In genomic region chr15:66043264-66043663, GRCh38 we compare ENCODE assay signal across 19 cellular contexts.
DNase-seq lines count a peak whose midpoint lies in the region; ATAC-seq and TF ChIP-seq lines count a peak whose summit lies in the region.
"Had no signal": no experiment of that assay in that cellular context is flagged by ENCODE, and none has a peak within 500 bp of the region (broad histone marks: within the 10 kb centered on the region; RNA-seq: fewer than 3 reads in every experiment).

No MANE protein-coding gene starts in this region.

- no peak overlapping the region for H3K4me3 ChIP-seq in Caco-2 (ENCODE audit: low read depth, low read length)
- no peak overlapping the region for H3K4me3 ChIP-seq in HUES64 (ENCODE audit: low read length)
- no peak overlapping the region for H3K4me3 ChIP-seq in endodermal cell (ENCODE audit: low read length)
- no peak overlapping the region for H3K4me3 ChIP-seq in lower lobe of right lung
- H3K4me3 ChIP-seq: gastrocnemius medialis, left lung, testis had no signal

- H3K9ac ChIP-seq in HUES64 (ENCODE audit: low read depth, low read length) (no peak overlapping the region), endodermal cell (ENCODE audit: extremely low read depth, low read length, poor library complexity, severe bottlenecking) (no peak overlapping the region)

- no peak for ATAC-seq in omental fat pad (ENCODE audit: low FRiP score)
- no peak for ATAC-seq in lower lobe of right lung
- ATAC-seq in GM18505 (IDR thresholded peaks at IDR 0.05; ENCODE audit: unreplicated experiment): no peak
- ATAC-seq: gastrocnemius medialis, left lung had no signal

- H3K4me1 Mint-ChIP-seq in Caco-2 (ENCODE audit: low read depth, unreplicated experiment): peaks cover 6% of the 10 kb centered on the region
- peaks cover 4% of the 10 kb centered on the region for H3K4me1 Mint-ChIP-seq in endodermal cell

- H3K9me3 Mint-ChIP-seq in Caco-2 (ENCODE audit: unreplicated experiment): no peaks in the 10 kb centered on the region
- peaks cover 1% of the 10 kb centered on the region for H3K9me3 Mint-ChIP-seq in endodermal cell

- CTCF ChIA-PET in Caco-2 (lab: Charles Lee): no interaction called here

- no peaks in the 10 kb centered on the region for H3K36me3 Mint-ChIP-seq in Caco-2 (ENCODE audit: insufficient read depth, unreplicated experiment)
- no peaks in the 10 kb centered on the region for H3K36me3 Mint-ChIP-seq in endodermal cell (ENCODE audit: low read depth)

- POLR2A ChIA-PET in Caco-2 (lab: Charles Lee): no interaction called here

- H3K9me3 ChIP-seq in Caco-2 (no peaks in the 10 kb centered on the region), HUES64 (ENCODE audit: insufficient read depth, low read depth, low read length) (no peaks in the 10 kb centered on the region), endodermal cell (ENCODE audit: control insufficient read depth, low read length) (no peaks in the 10 kb centered on the region), lower lobe of right lung (no peaks in the 10 kb centered on the region)
- H3K9me3 ChIP-seq: gastrocnemius medialis, left lung, testis had no signal

- H3K36me3 ChIP-seq in Caco-2 (ENCODE audit: control insufficient read depth, insufficient read depth, low read length) (no peaks in the 10 kb centered on the region), HUES64 (ENCODE audit: insufficient read depth, low read length) (no peaks in the 10 kb centered on the region), endodermal cell (ENCODE audit: control insufficient read depth, insufficient read depth, low read length) (no peaks in the 10 kb centered on the region), lower lobe of right lung (no peaks in the 10 kb centered on the region)
- H3K36me3 ChIP-seq: gastrocnemius medialis, left lung had no signal

- H3K4me3 Mint-ChIP-seq in Caco-2 (ENCODE audit: unreplicated experiment) (no peak overlapping the region), endodermal cell (no peak overlapping the region)

- no peak for TF ChIP-seq CTCF in Caco-2 (IDR thresholded peaks at IDR 0.05; ENCODE audit: insufficient read depth in 1 of 2, low read depth in 1 of 2, low read length in 1 of 2, severe bottlenecking in 1 of 2, unreplicated experiment in 1 of 2)
- no peak for TF ChIP-seq CTCF in endodermal cell (conservative IDR thresholded peaks at IDR 0.05)
- no peak for TF ChIP-seq CTCF in omental fat pad (IDR thresholded peaks at IDR 0.05)
- no peak for TF ChIP-seq CTCF in lower lobe of right lung (IDR thresholded peaks at IDR 0.05)

- H3K27me3 Mint-ChIP-seq in Caco-2 (ENCODE audit: insufficient read depth, unreplicated experiment) (no peaks in the 10 kb centered on the region), endodermal cell (ENCODE audit: insufficient read depth) (peaks cover 1% of the 10 kb centered on the region)

- no TSS peak for BruUV-seq in Caco-2 (replicated peaks; lab: Mats Ljungman, UMichigan)

- peak; percentile 21 to 48 for DNase-seq in Caco-2
- peak; percentile 82 for DNase-seq in NCI-H748 (lab: John Stamatoyannopoulos, UW; ENCODE audit: unreplicated experiment)
- no peak for DNase-seq in endodermal cell
- no peak for DNase-seq in omental fat pad (ENCODE audit: low spot score)
- DNase-seq in lower lobe of right lung: no peak
- DNase-seq in RPMI8226: no peak
- DNase-seq: activated naive CD4-positive, alpha-beta T cell; amniotic stem cell; DMS79 treated with DMSO at 0.1 percent for 48 hours; gastrocnemius medialis; Karpas-422; left lung; NCI-H1048; NCI-H2227 treated with DMSO at 0.1 percent for 48 hours; T-helper 1 cell; testis had no signal

- intact Hi-C loops in Caco-2 (cut with micrococcal nuclease; ENCODE audit: unreplicated experiment): loop anchor here (1.0 kb wide), 1 partner anchor 62 kb away; no protein-coding TSS in a partner anchor
- intact Hi-C loops in lower lobe of right lung (cut with DNase I): no loop called here

- peaks cover 10% of the 10 kb centered on the region for H3K4me1 ChIP-seq in Caco-2
- peaks cover 29% of the 10 kb centered on the region for H3K4me1 ChIP-seq in HUES64 (ENCODE audit: insufficient read depth, low read length)
- H3K4me1 ChIP-seq in endodermal cell (ENCODE audit: control insufficient read depth, insufficient read depth, low read length): no peaks in the 10 kb centered on the region
- H3K4me1 ChIP-seq in lower lobe of right lung: no peaks in the 10 kb centered on the region
- H3K4me1 ChIP-seq: left lung, testis had no signal

- no peaks in the 10 kb centered on the region for H3K27me3 ChIP-seq in Caco-2 (replicated peaks; ENCODE audit: control insufficient read depth, insufficient read depth, low read length)
- H3K27me3 ChIP-seq in HUES64 (ENCODE audit: insufficient read depth, low read length): no peaks in the 10 kb centered on the region
- H3K27me3 ChIP-seq in endodermal cell (ENCODE audit: control insufficient read depth, insufficient read depth, low read length, poor library complexity, severe bottlenecking): no peaks in the 10 kb centered on the region
- peaks cover 9% of the 10 kb centered on the region for H3K27me3 ChIP-seq in lower lobe of right lung (ENCODE audit: low read depth)
- H3K27me3 ChIP-seq: testis had no signal

- peak overlapping the region; percentile 60 for H3K27ac Mint-ChIP-seq in Caco-2 (ENCODE audit: unreplicated experiment)
- no peak overlapping the region for H3K27ac Mint-ChIP-seq in endodermal cell

- 80% methylated on average over 8 of the region's 8 CpGs for WGBS in HUES64
- 77 to 79% methylated on average over 5 to 8 of the region's 8 CpGs for WGBS in endodermal cell (ENCODE audit: insufficient coverage in 1 of 2, insufficient read length in 1 of 2), 2 experiments

- TF ChIP-seq POLR2A in GM18505 (IDR thresholded peaks at IDR 0.05; ENCODE audit: borderline replicate concordance, extremely low read depth, insufficient read depth, insufficient read length): no peak

- peak overlapping the region; percentile 70; the same call in 1 of the 2 replicates for H3K27ac ChIP-seq in HUES64 (ENCODE audit: low read depth, low read length)
- peak overlapping the region; percentile 59 for H3K27ac ChIP-seq in endodermal cell (ENCODE audit: low read depth, low read length)
- H3K27ac ChIP-seq in lower lobe of right lung: no peak overlapping the region
- H3K27ac ChIP-seq: C4-2B, gastrocnemius medialis, left lung, testis had no signal

Comparison
In these comparisons a context has a peak if more than half of its experiments do, and no peak if none do; other contexts are left out.
1. DNase-seq: peak in Caco-2 (2 of 2) and NCI-H748 (single experiment); none in endodermal cell (single experiment), omental fat pad (single experiment), lower lobe of right lung (single experiment) and RPMI8226 (single experiment).